Comparison of ENCODE assay signal across 10 cellular contexts in genomic region chr9:112858625-112859147, GRCh38. TPM values are rescaled to one million over a fixed set of nuclear protein-coding genes. Genes with fewer than 3 reads are reported as not detected.
DNase-seq lines count a peak whose midpoint lies in the region; ATAC-seq and TF ChIP-seq lines count a peak whose summit lies in the region.
"Had no signal": no experiment of that assay in that cellular context is flagged by ENCODE, and none has a peak within 500 bp of the region (broad histone marks: within the 10 kb centered on the region; RNA-seq: fewer than 3 reads in every experiment).

No MANE protein-coding gene starts in this region.

- CTCF ChIA-PET in GM10248 (lab: Yijun Ruan, JAX): interaction anchor here (1.0 to 4.7 kb wide), 8 partner anchors 9 to 45 kb away, joined by 3 to 25 read pairs (median 6); no protein-coding TSS in a partner anchor

- POLR2A ChIA-PET in GM10248 (lab: Yijun Ruan, JAX): no interaction called here

- WGBS in esophagus squamous epithelium, 2 donors: 48 to 51% methylated on average over 6 of the region's 6 CpGs
- WGBS in testis, 2 donors: 70 to 76% methylated on average over 6 of the region's 6 CpGs

- H3K27ac ChIP-seq in esophagus squamous epithelium: no peak overlapping the region
- no peak overlapping the region for H3K27ac ChIP-seq in testis

- intact Hi-C loops in esophagus squamous epithelium (cut with DNase I) (no loop called here), testis (cut with DNase I; ENCODE audit: low total_unique reads) (no loop called here)

- DNase-seq in GM10248 (ENCODE audit: extremely low spot score) (peak; percentile 65), KBM-7 (peak; percentile 95), globus pallidus (ENCODE audit: low spot score) (peak; percentile 55), esophagus squamous epithelium (lab: John Stamatoyannopoulos, UW) (no peak), testis (no peak)
- DNase-seq in stimulated activated CD4-positive, alpha-beta T cell treated with anti-CD3 and anti-CD28 coated beads, Interleukin-1b, Interleukin-23, amount 100 ng/mL, for 48 hours: no peak
- no peak for DNase-seq in activated CD4-positive, alpha-beta T cell treated with anti-CD3 and anti-CD28 coated beads, Interleukin-2, amount 50 U/mL, for 1 hour

- in situ Hi-C loops in KBM-7 (cut with MboI; ENCODE audit: low pct_unique_long_range_greater_than_20kb, low sequenced_read_pairs): no loop called here

- ATAC-seq in GM21529 (IDR thresholded peaks at IDR 0.05; ENCODE audit: unreplicated experiment): peak; percentile 66
- ATAC-seq: body of pancreas, Panc1 had no signal

- H3K36me3 ChIP-seq in esophagus squamous epithelium (peaks cover 0 to 10% (median 0%) of the 10 kb centered on the region in 3 donors), testis (ENCODE audit: low read depth, missing control alignments) (no peaks in the 10 kb centered on the region)

- peaks cover 0 to 21% (median 0%) of the 10 kb centered on the region in 3 donors for H3K4me1 ChIP-seq in esophagus squamous epithelium
- H3K4me1 ChIP-seq in testis: peaks cover 16% of the 10 kb centered on the region
- H3K4me1 ChIP-seq: body of pancreas had no signal

- TF ChIP-seq CTCF in GM10248 (IDR thresholded peaks at IDR 0.05; ENCODE audit: control extremely low read depth, extremely low read depth, low read depth, missing control alignments) (no peak), esophagus squamous epithelium (IDR thresholded peaks at IDR 0.05) (no peak), testis (IDR thresholded peaks at IDR 0.05) (no peak)

- H3K27me3 ChIP-seq in esophagus squamous epithelium (no peaks in the 10 kb centered on the region), testis (no peaks in the 10 kb centered on the region)
- H3K27me3 ChIP-seq: body of pancreas had no signal

- no peaks in the 10 kb centered on the region for H3K9me3 ChIP-seq in esophagus squamous epithelium
- no peaks in the 10 kb centered on the region for H3K9me3 ChIP-seq in testis
- H3K9me3 ChIP-seq: body of pancreas had no signal

- TF ChIP-seq POLR2A in esophagus squamous epithelium (IDR thresholded peaks at IDR 0.05) (no peak), testis (IDR thresholded peaks at IDR 0.05) (no peak)

- H3K4me3 ChIP-seq in esophagus squamous epithelium: no peak overlapping the region
- no peak overlapping the region for H3K4me3 ChIP-seq in testis
- H3K4me3 ChIP-seq: body of pancreas had no signal

RNA-seq across cellular contexts. Expression of gene SLC46A2, which starts 32.0 kb away (rescaled TPM):
- total RNA-seq in esophagus squamous epithelium (1 to 10 TPM in 1 of 4 donors, under 1 TPM in 3; 0.09 to 1.6 (median 0.57) TPM), testis (1 to 10 TPM; 1.4 to 2.4 TPM)
- polyA plus RNA-seq in testis (ENCODE audit: insufficient read depth, low read depth, low replicate concordance): 1.9 TPM

Comparison
In these comparisons a context has a peak if more than half of its experiments do, and no peak if none do; other contexts are left out.
1. DNase-seq: peak in GM10248 (single experiment), KBM-7 (single experiment) and globus pallidus (single experiment); none in stimulated activated CD4-positive, alpha-beta T cell treated with anti-CD3 and anti-CD28 coated beads, Interleukin-1b, Interleukin-23, amount 100 ng/mL, for 48 hours (single experiment), esophagus squamous epithelium (single experiment), activated CD4-positive, alpha-beta T cell treated with anti-CD3 and anti-CD28 coated beads, Interleukin-2, amount 50 U/mL, for 1 hour (single experiment) and testis (single experiment).